In the genomic region with DNA sequence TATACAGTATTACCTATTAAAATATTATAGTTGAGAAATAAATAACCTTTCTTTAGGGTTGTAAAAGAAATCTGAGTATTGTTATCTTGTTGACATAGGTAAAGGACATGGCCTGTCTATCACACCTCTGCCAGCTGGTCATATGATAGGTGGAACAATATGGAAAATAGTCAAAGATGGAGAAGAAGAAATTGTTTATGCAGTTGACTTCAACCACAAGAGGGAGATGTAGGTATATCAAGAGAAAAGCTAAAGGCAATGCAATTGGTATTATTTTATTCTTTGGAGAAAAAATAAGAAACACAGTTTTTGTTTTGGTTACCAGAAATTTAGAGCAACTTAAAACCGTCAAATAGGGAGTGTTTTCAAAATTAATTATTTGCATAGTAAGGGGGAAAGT, we compare ENCODE assay signal across 8 cellular contexts. TPM values are rescaled to one million over a fixed set of nuclear protein-coding genes. Genes with fewer than 3 reads are reported as not detected.
A peak's percentile ranks its signal among the peaks of the same experiment; 100 is the strongest.
DNase-seq lines count a peak whose midpoint lies in the region; ATAC-seq, FAIRE-seq and TF ChIP-seq lines count a peak whose summit lies in the region.

No MANE protein-coding gene starts in this region.

- ATAC-seq in activated T-cell treated with anti-CD3 and anti-CD28 coated beads, Interleukin-2, amount 50 U/mL, for 4 hours, result no peak
- ATAC-seq in stimulated activated naive CD8-positive, alpha-beta T cell treated with anti-CD3 and anti-CD28 coated beads, Interleukin-15, Interleukin-2, amounts not matched to agents 100 U/mL and 50 U/mL, for 24 hours, result no peak

- H3K4me1 Mint-ChIP-seq in activated T-cell treated with anti-CD3 and anti-CD28 coated beads, Interleukin-2, amount 50 U/mL, for 4 hours (ENCODE audit: low read depth), result no peaks in the 10 kb centered on the region

- H3K27ac ChIP-seq in esophagus squamous epithelium (no peak overlapping the region), spleen (no peak overlapping the region)

- H3K27me3 ChIP-seq in esophagus squamous epithelium (no peaks in the 10 kb centered on the region), spleen (replicated peaks in 1 of 7) (no peaks in the 10 kb centered on the region)

- DNase-seq in NCI-H510A treated with DMSO at 0.1 percent for 48 hours (lab: John Stamatoyannopoulos, UW) (peak; percentile 51), NCI-H510A (lab: John Stamatoyannopoulos, UW) (no peak), NCI-H748 (lab: John Stamatoyannopoulos, UW; ENCODE audit: unreplicated experiment) (peak; percentile 56), esophagus squamous epithelium (lab: John Stamatoyannopoulos, UW) (no peak), spleen (no peak), GM12891 (ENCODE audit: insufficient read length, low spot score) (no peak)
- no peak for DNase-seq in activated T-cell treated with anti-CD3 and anti-CD28 coated beads, Interleukin-2, amount 50 U/mL, for 4 hours
- DNase-seq in stimulated activated naive CD8-positive, alpha-beta T cell treated with anti-CD3 and anti-CD28 coated beads, Interleukin-15, Interleukin-2, amounts not matched to agents 100 U/mL and 50 U/mL, for 24 hours, result no peak

- no peak for FAIRE-seq in GM12891 (lab: Jason Lieb, UNC)

- no peak overlapping the region for H3K4me3 Mint-ChIP-seq in activated T-cell treated with anti-CD3 and anti-CD28 coated beads, Interleukin-2, amount 50 U/mL, for 4 hours

- H3K4me3 ChIP-seq in esophagus squamous epithelium (no peak overlapping the region), spleen (no peak overlapping the region)

- H3K36me3 Mint-ChIP-seq in activated T-cell treated with anti-CD3 and anti-CD28 coated beads, Interleukin-2, amount 50 U/mL, for 4 hours (ENCODE audit: insufficient read depth), result peaks cover 29% of the 10 kb centered on the region

- WGBS in esophagus squamous epithelium, 2 donors, result 53 to 55% methylated on average over 1 of the region's 1 CpG
- WGBS in spleen, 5 donors, result 71 to 89% (median 77%) methylated on average over 1 of the region's 1 CpG

- no peaks in the 10 kb centered on the region for H3K9me3 ChIP-seq in esophagus squamous epithelium
- H3K9me3 ChIP-seq in spleen, result no peaks in the 10 kb centered on the region

- peaks cover 0 to 99% (median 25%) of the 10 kb centered on the region in 3 donors for H3K36me3 ChIP-seq in esophagus squamous epithelium
- peaks cover 2 to 100% (median 87%) of the 10 kb centered on the region in 6 donors for H3K36me3 ChIP-seq in spleen

- TF ChIP-seq POLR2A in esophagus squamous epithelium (IDR thresholded peaks at IDR 0.05), result no peak
- no peak for TF ChIP-seq POLR2A in spleen (IDR thresholded peaks at IDR 0.05)
- no peak for TF ChIP-seq POLR2A in GM12891 (IDR thresholded peaks at IDR 0.05; ENCODE audit: low read depth, low read length)

- H3K27me3 Mint-ChIP-seq in activated T-cell treated with anti-CD3 and anti-CD28 coated beads, Interleukin-2, amount 50 U/mL, for 4 hours (ENCODE audit: low read depth), result no peaks in the 10 kb centered on the region

- intact Hi-C loops in esophagus squamous epithelium (cut with DNase I), result no loop called here
- intact Hi-C loops in spleen (cut with DNase I; ENCODE audit: low total_unique reads), result no loop called here

- H3K4me1 ChIP-seq in esophagus squamous epithelium (no peaks in the 10 kb centered on the region), spleen (peaks cover 0 to 5% (median 0%) of the 10 kb centered on the region in 6 donors)

- peak in 4 of 6 experiments; percentile 25 to 53 (median 32) for TF ChIP-seq CTCF in esophagus squamous epithelium (IDR thresholded peaks at IDR 0.05)
- peak in 7 of 11 experiments; percentile 21 to 47 (median 42) for TF ChIP-seq CTCF in spleen (IDR thresholded peaks at IDR 0.05 in 8 of 11, conservative IDR thresholded peaks at IDR 0.05 in 3 of 11)

- H3K9me3 Mint-ChIP-seq in activated T-cell treated with anti-CD3 and anti-CD28 coated beads, Interleukin-2, amount 50 U/mL, for 4 hours, result no peaks in the 10 kb centered on the region

TF ChIP-seq in GM12891, 5 proteins besides CTCF, POLR2A, EP300 and RAD21:
- TF ChIP-seq POU2F2 (IDR thresholded peaks at IDR 0.05; ENCODE audit: low read depth, low read length) (no peak), SPI1 (IDR thresholded peaks at IDR 0.05; ENCODE audit: low read depth, low read length) (no peak), POLR2AphosphoS5 (IDR thresholded peaks at IDR 0.05; ENCODE audit: low read depth, low read length) (no peak), TAF1 (IDR thresholded peaks at IDR 0.05; ENCODE audit: low read depth, low read length) (no peak), PAX5 (IDR thresholded peaks at IDR 0.05; ENCODE audit: insufficient read depth, low read length, severe bottlenecking) (no peak)

RNA-seq across cellular contexts. Expression of a gene that starts 13.5 kb away (rescaled TPM):
- 10 to 100 TPM; 29.6 to 71.4 (median 46.7) TPM for total RNA-seq in esophagus squamous epithelium
- total RNA-seq in spleen, result 10 to 100 TPM; 32.0 to 59.7 (median 47.8) TPM
- 1 to 10 TPM; 4.5 to 9.7 (median 7.7) TPM for polyA plus RNA-seq in spleen
- 10 to 100 TPM; 85.2 to 92.0 (median 88.9) TPM for total RNA-seq in activated T-cell treated with anti-CD3 and anti-CD28 coated beads, Interleukin-2, amount 50 U/mL, for 4 hours
- polyA plus RNA-seq in GM12891 (2012; ENCODE audit: low read depth, missing spikeins), result 25.1 TPM

RNA-seq across cellular contexts. Expression of a gene that starts 13.8 kb away (rescaled TPM):
- total RNA-seq in esophagus squamous epithelium (100 to 1,000 TPM; 262 to 685 (median 291) TPM), spleen (100 to 1,000 TPM in 3 of 7 donors, 10 to 100 TPM in 4; 67.2 to 237 (median 85.7) TPM)
- 100 to 1,000 TPM; 533 to 582 (median 580) TPM for polyA plus RNA-seq in spleen
- total RNA-seq in activated T-cell treated with anti-CD3 and anti-CD28 coated beads, Interleukin-2, amount 50 U/mL, for 4 hours, result 10 to 100 TPM; 74.3 to 86.8 (median 82.5) TPM
- polyA plus RNA-seq in GM12891 (2012; ENCODE audit: low read depth, missing spikeins), result 978 TPM

RNA-seq across cellular contexts. Expression of a gene that starts 28.9 kb away (rescaled TPM):
- total RNA-seq in esophagus squamous epithelium, result 10 to 100 TPM; 16.9 to 31.5 (median 25.0) TPM
- total RNA-seq in spleen, result 10 to 100 TPM; 27.1 to 76.0 (median 43.8) TPM
- polyA plus RNA-seq in spleen, result 10 to 100 TPM in 2 of 3 donors, 1 to 10 TPM in 1; 9.4 to 23.8 (median 13.2) TPM
- total RNA-seq in activated T-cell treated with anti-CD3 and anti-CD28 coated beads, Interleukin-2, amount 50 U/mL, for 4 hours, result 10 to 100 TPM; 20.3 to 25.8 (median 24.1) TPM
- 17.3 TPM for polyA plus RNA-seq in GM12891 (2012; ENCODE audit: low read depth, missing spikeins)

Comparison
In these comparisons a context has a peak if more than half of its experiments do, and no peak if none do; other contexts are left out.
1. DNase-seq: peak in NCI-H510A treated with DMSO at 0.1 percent for 48 hours (single experiment) and NCI-H748 (single experiment); none in NCI-H510A (single experiment), esophagus squamous epithelium (single experiment), spleen (single experiment), activated T-cell treated with anti-CD3 and anti-CD28 coated beads, Interleukin-2, amount 50 U/mL, for 4 hours (single experiment), stimulated activated naive CD8-positive, alpha-beta T cell treated with anti-CD3 and anti-CD28 coated beads, Interleukin-15, Interleukin-2, amounts not matched to agents 100 U/mL and 50 U/mL, for 24 hours (single experiment) and GM12891 (single experiment).